In the genomic region with DNA sequence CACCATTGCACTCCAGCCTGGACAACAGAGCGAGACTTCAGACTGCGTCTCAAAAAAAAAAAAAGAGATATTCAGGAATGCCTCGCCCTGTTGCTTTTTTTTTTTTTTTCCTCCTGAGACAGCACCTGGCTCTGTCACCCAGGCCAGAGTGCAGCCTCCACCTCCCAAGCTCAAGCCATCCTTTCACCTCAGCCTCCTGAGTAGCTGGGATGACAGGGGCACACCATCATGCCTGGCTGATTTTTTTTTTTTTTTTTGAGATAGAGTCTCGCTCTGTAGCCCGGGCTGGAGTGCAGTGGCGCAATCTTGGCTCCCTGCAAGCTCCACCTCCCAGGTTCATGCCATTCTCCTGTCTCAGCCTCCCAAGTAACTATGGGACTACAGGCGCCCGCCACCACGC, we compare ENCODE assay signal across 1 cellular context.
A peak's percentile ranks its signal among the peaks of the same experiment; 100 is the strongest.
TF ChIP-seq lines count a peak whose summit lies in the region.

No MANE protein-coding gene starts in this region.

TF ChIP-seq in HepG2, 621 proteins besides CTCF, POLR2A, EP300 and RAD21:
- no peak for TF ChIP-seq ZKSCAN8 (CRISPR knock-in tag; IDR thresholded peaks at IDR 0.05; ENCODE audit: borderline replicate concordance)
- TF ChIP-seq PLSCR1 (CRISPR knock-in tag; IDR thresholded peaks at IDR 0.05; ENCODE audit: borderline replicate concordance), result no peak
- TF ChIP-seq ZNF460 (CRISPR knock-in tag; IDR thresholded peaks at IDR 0.05; ENCODE audit: borderline replicate concordance), result peak; percentile 82
- no peak for TF ChIP-seq ZMYM4 (CRISPR knock-in tag; IDR thresholded peaks at IDR 0.05)
- TF ChIP-seq CEBPB (IDR thresholded peaks at IDR 0.05; ENCODE audit: borderline replicate concordance, low read depth, low read length), result 0 out of 2 replicates have a peak, but pooled peaks have one; percentile 9
- TF ChIP-seq ZNF224 (CRISPR knock-in tag; IDR thresholded peaks at IDR 0.05), result 0 out of 2 replicates have a peak, but pooled peaks have one; percentile 2
- TF ChIP-seq ZNF362 (CRISPR knock-in tag; IDR thresholded peaks at IDR 0.05; ENCODE audit: borderline replicate concordance), result peak; percentile 43; the same call in 1 of the 2 replicates
- TF ChIP-seq, protein P1, sequence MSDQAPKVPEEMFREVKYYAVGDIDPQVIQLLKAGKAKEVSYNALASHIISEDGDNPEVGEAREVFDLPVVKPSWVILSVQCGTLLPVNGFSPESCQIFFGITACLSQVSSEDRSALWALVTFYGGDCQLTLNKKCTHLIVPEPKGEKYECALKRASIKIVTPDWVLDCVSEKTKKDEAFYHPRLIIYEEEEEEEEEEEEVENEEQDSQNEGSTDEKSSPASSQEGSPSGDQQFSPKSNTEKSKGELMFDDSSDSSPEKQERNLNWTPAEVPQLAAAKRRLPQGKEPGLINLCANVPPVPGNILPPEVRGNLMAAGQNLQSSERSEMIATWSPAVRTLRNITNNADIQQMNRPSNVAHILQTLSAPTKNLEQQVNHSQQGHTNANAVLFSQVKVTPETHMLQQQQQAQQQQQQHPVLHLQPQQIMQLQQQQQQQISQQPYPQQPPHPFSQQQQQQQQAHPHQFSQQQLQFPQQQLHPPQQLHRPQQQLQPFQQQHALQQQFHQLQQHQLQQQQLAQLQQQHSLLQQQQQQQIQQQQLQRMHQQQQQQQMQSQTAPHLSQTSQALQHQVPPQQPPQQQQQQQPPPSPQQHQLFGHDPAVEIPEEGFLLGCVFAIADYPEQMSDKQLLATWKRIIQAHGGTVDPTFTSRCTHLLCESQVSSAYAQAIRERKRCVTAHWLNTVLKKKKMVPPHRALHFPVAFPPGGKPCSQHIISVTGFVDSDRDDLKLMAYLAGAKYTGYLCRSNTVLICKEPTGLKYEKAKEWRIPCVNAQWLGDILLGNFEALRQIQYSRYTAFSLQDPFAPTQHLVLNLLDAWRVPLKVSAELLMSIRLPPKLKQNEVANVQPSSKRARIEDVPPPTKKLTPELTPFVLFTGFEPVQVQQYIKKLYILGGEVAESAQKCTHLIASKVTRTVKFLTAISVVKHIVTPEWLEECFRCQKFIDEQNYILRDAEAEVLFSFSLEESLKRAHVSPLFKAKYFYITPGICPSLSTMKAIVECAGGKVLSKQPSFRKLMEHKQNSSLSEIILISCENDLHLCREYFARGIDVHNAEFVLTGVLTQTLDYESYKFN (CRISPR knock-in tag; conservative IDR thresholded peaks at IDR 0.05), result no peak
- TF ChIP-seq PPARG (CRISPR knock-in tag; conservative IDR thresholded peaks at IDR 0.05), result no peak
- no peak for TF ChIP-seq ZNF20 (CRISPR knock-in tag; IDR thresholded peaks at IDR 0.05)
- TF ChIP-seq ZNF263 (CRISPR knock-in tag; IDR thresholded peaks at IDR 0.05), result no peak
- no peak for TF ChIP-seq CBFB (CRISPR knock-in tag; IDR thresholded peaks at IDR 0.05)
- no peak for TF ChIP-seq PTBP1 (IDR thresholded peaks at IDR 0.05; ENCODE audit: low read depth, low read length, poor library complexity, severe bottlenecking)
